In the genomic region with DNA sequence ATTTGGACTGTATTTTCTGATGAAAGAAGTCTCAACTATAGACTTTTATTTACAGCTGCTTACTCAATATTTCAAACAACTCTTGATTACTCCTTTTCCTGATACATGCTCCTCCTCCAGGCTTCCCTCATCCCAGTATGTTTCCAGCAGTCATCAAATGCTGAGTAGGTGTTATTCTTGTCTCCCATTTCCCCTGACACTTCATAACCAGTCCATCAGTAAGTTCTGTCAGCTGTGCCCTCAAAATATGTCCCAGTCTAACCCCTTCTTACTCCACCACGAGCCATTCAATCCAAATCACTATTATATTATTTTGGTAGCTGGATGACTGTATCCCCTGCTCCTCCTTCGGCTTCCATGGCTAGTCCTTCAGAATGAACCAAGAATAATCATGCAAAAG, we compare ENCODE assay signal across 37 cellular contexts.
"Had no signal": no experiment of that assay in that cellular context is flagged by ENCODE, and none has a peak within 500 bp of the region (broad histone marks: within the 10 kb centered on the region; RNA-seq: fewer than 3 reads in every experiment).

No MANE protein-coding gene starts in this region.

- H3K36me3 ChIP-seq: adrenal gland, brain microvascular endothelial cell, breast epithelium, WERI-Rb-1 had no signal

- H3K27ac ChIP-seq: adrenal gland, body of pancreas, brain microvascular endothelial cell, breast epithelium, WERI-Rb-1 had no signal

- H3K9me3 ChIP-seq: adrenal gland, body of pancreas had no signal

- H3K27ac Mint-ChIP-seq: activated B cell treated with CpG ODN at 0.5 μM for 24 hours; activated CD4-positive, alpha-beta memory T cell treated with anti-CD3 and anti-CD28 coated beads for 36 hours; activated CD4-positive, alpha-beta T cell treated with anti-CD3 and anti-CD28 coated beads, Interleukin-2, amount 10 ng/mL, durations not matched to agents 24 days and 14 days; activated CD8-positive, alpha-beta T cell treated with anti-CD3 and anti-CD28 coated beads for 36 hours; activated naive CD4-positive, alpha-beta T cell treated with anti-CD3 and anti-CD28 coated beads for 36 hours; activated naive CD4-positive, alpha-beta T cell treated with anti-CD3 and anti-CD28 coated beads, Interleukin-2, amount 50 U/mL, for 72 hours; activated naive CD8-positive, alpha-beta T cell treated with anti-CD3 and anti-CD28 coated beads for 36 hours; activated T-cell treated with anti-CD3 and anti-CD28 coated beads, Interleukin-2, amount 50 U/mL, for 72 hours; activated T-helper 1 cell treated with anti-CD3 and anti-CD28 coated beads, Interleukin-12 subunit alpha, Interleukin-12 subunit beta, Interleukin-2, Interleukin-4 antibody, amounts not matched to agents 30 ng/mL and 10 ng/mL and 1 ng/mL, durations not matched to agents 14 hours and 24 hours and 36 hours; activated T-helper 17 cell treated with anti-CD3 and anti-CD28 coated beads, Interleukin-2, amount 50 U/mL, for 72 hours; T-helper 1 cell treated with Interleukin-12 subunit alpha and Interleukin-12 subunit beta and Interleukin-4 antibody, amounts not matched to agents 30 μg/mL and 1 μg/mL, for 36 hours; T-helper 2 cell treated with Interferon-gamma antibody and Interleukin-4, amounts not matched to agents 5 μg/mL and 100 μg/mL, for 36 hours had no signal

- H3K4me1 ChIP-seq: adrenal gland, breast epithelium had no signal

- H3K9me3 Mint-ChIP-seq: activated CD4-positive, alpha-beta T cell treated with anti-CD3 and anti-CD28 coated beads, Interleukin-2, amount 10 ng/mL, durations not matched to agents 24 days and 14 days had no signal

- H3K36me3 Mint-ChIP-seq: activated CD4-positive, alpha-beta memory T cell treated with anti-CD3 and anti-CD28 coated beads for 36 hours; activated naive CD8-positive, alpha-beta T cell treated with anti-CD3 and anti-CD28 coated beads for 36 hours had no signal

- FAIRE-seq: astrocyte, TTC549 had no signal

- H3K4me3 ChIP-seq: adrenal gland, body of pancreas, breast epithelium had no signal

- ATAC-seq: activated CD8-positive, alpha-beta T cell treated with anti-CD3 and anti-CD28 coated beads for 36 hours; activated naive CD4-positive, alpha-beta T cell treated with anti-CD3 and anti-CD28 coated beads, Interleukin-2, amount 50 U/mL, for 72 hours; activated T-cell treated with anti-CD3 and anti-CD28 coated beads, Interleukin-2, amount 50 U/mL, for 4 hours; activated T-cell treated with anti-CD3 and anti-CD28 coated beads, Interleukin-2, amount 50 U/mL, for 72 hours; activated T-helper 17 cell treated with anti-CD3 and anti-CD28 coated beads, Interleukin-2, amount 50 U/mL, for 72 hours; body of pancreas had no signal

- H3K4me1 Mint-ChIP-seq: activated B cell treated with CpG ODN at 0.5 μM for 24 hours; activated CD4-positive, alpha-beta T cell treated with anti-CD3 and anti-CD28 coated beads, Interleukin-2, amount 10 ng/mL, durations not matched to agents 24 days and 14 days; activated naive CD8-positive, alpha-beta T cell treated with anti-CD3 and anti-CD28 coated beads for 36 hours; activated T-helper 17 cell treated with anti-CD3 and anti-CD28 coated beads, Interleukin-2, amount 50 U/mL, for 72 hours had no signal

- H3K27me3 Mint-ChIP-seq: activated B cell treated with CpG ODN at 0.5 μM for 24 hours; activated CD4-positive, alpha-beta memory T cell treated with anti-CD3 and anti-CD28 coated beads for 36 hours; activated CD4-positive, alpha-beta T cell treated with anti-CD3 and anti-CD28 coated beads, Interleukin-2, amount 10 ng/mL, durations not matched to agents 24 days and 14 days; activated CD8-positive, alpha-beta T cell treated with anti-CD3 and anti-CD28 coated beads for 36 hours; activated naive CD8-positive, alpha-beta T cell treated with anti-CD3 and anti-CD28 coated beads for 36 hours; activated T-helper 17 cell treated with anti-CD3 and anti-CD28 coated beads, Interleukin-2, amount 50 U/mL, for 72 hours had no signal

- DNase-seq: activated B cell treated with CpG ODN at 0.5 μM for 24 hours; activated CD4-positive, alpha-beta memory T cell treated with anti-CD3 and anti-CD28 coated beads for 36 hours; activated CD4-positive, alpha-beta T cell treated with anti-CD3 and anti-CD28 coated beads for 4 hours; activated CD4-positive, alpha-beta T cell treated with anti-CD3 and anti-CD28 coated beads, Interleukin-2, amount 10 ng/mL, durations not matched to agents 24 days and 14 days; activated CD4-positive, alpha-beta T cell treated with anti-CD3 and anti-CD28 coated beads, Interleukin-2, amount 50 U/mL, for 1 hour; activated CD4-positive, alpha-beta T cell treated with anti-CD3 and anti-CD28 coated beads, Interleukin-2, amount 50 U/mL, for 4 hours; activated CD4-positive, CD25-positive, alpha-beta regulatory T cell treated with anti-CD3 and anti-CD28 coated beads, Interleukin-2, amount 50 U/mL, for 72 hours; activated CD8-positive, alpha-beta memory T cell treated with anti-CD3 and anti-CD28 coated beads, Interleukin-2, amount 50 U/mL, for 4 hours; activated CD8-positive, alpha-beta T cell treated with anti-CD3 and anti-CD28 coated beads for 36 hours; activated effector memory CD4-positive, alpha-beta T cell treated with anti-CD3 and anti-CD28 coated beads, Interleukin-2, amount 50 U/mL, for 16 hours; activated gamma-delta T cell treated with Interleukin-2 at 50 U/mL for 16 hours; activated naive CD4-positive, alpha-beta T cell; activated naive CD4-positive, alpha-beta T cell treated with anti-CD3 and anti-CD28 coated beads for 36 hours; activated naive CD4-positive, alpha-beta T cell treated with anti-CD3 and anti-CD28 coated beads, Interleukin-2, amount 50 U/mL, for 16 hours; activated naive CD8-positive, alpha-beta T cell treated with anti-CD3 and anti-CD28 coated beads for 36 hours; activated T-cell treated with anti-CD3 and anti-CD28 coated beads for 4 hours; activated T-cell treated with anti-CD3 and anti-CD28 coated beads, Interleukin-2, amount 50 U/mL, for 1 hour; activated T-cell treated with anti-CD3 and anti-CD28 coated beads, Interleukin-2, amount 50 U/mL, for 4 hours; activated T-cell treated with anti-CD3 and anti-CD28 coated beads, Interleukin-2, amount 50 U/mL, for 72 hours; adrenal gland; amniotic stem cell; aorta; body of pancreas; brain microvascular endothelial cell; central memory CD4-positive, alpha-beta T cell; T-helper 1 cell; T-helper 2 cell; T-helper 9 cell; WERI-Rb-1 had no signal

- H3K4me3 Mint-ChIP-seq: activated B cell treated with CpG ODN at 0.5 μM for 24 hours; activated CD4-positive, alpha-beta memory T cell treated with anti-CD3 and anti-CD28 coated beads for 36 hours; activated CD4-positive, alpha-beta T cell treated with anti-CD3 and anti-CD28 coated beads, Interleukin-2, amount 10 ng/mL, durations not matched to agents 24 days and 14 days; activated CD8-positive, alpha-beta T cell treated with anti-CD3 and anti-CD28 coated beads for 36 hours; activated naive CD4-positive, alpha-beta T cell treated with anti-CD3 and anti-CD28 coated beads for 36 hours; activated naive CD8-positive, alpha-beta T cell treated with anti-CD3 and anti-CD28 coated beads for 36 hours; activated T-cell treated with anti-CD3 and anti-CD28 coated beads, Interleukin-2, amount 50 U/mL, for 4 hours; activated T-cell treated with anti-CD3 and anti-CD28 coated beads, Interleukin-2, amount 50 U/mL, for 72 hours; activated T-helper 1 cell treated with anti-CD3 and anti-CD28 coated beads, Interleukin-12 subunit alpha, Interleukin-12 subunit beta, Interleukin-2, Interleukin-4 antibody, amounts not matched to agents 30 ng/mL and 10 ng/mL and 1 ng/mL, durations not matched to agents 14 hours and 24 hours and 36 hours; activated T-helper 17 cell treated with anti-CD3 and anti-CD28 coated beads, Interleukin-2, amount 50 U/mL, for 72 hours; T-helper 1 cell treated with Interleukin-12 subunit alpha and Interleukin-12 subunit beta and Interleukin-4 antibody, amounts not matched to agents 30 μg/mL and 1 μg/mL, for 36 hours; T-helper 2 cell treated with Interferon-gamma antibody and Interleukin-4, amounts not matched to agents 5 μg/mL and 100 μg/mL, for 36 hours had no signal

- H3K27me3 ChIP-seq: adrenal gland, body of pancreas, brain microvascular endothelial cell, breast epithelium had no signal
